22 cellular contexts compared by ENCODE assay signal in the genomic region with DNA sequence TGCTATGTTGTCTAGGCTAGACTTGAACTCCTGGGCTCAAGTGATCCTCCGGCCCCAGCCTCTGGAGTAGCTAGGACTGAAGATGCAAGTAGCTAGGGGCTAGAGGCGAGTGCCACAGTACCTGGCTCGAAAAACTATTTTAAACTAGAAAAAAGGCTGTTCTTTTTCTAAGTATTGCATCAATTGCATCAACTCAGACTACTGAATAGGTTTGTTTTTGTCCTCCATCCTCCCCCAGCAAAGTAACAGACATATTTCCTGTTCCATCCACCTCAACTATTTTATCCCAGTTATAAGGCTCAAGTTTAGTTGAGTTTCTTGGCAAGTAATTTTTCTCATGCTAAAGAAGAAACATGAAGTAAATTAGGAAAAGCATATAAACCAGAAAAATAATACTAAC. TPM values are rescaled to one million over a fixed set of nuclear protein-coding genes. Genes with fewer than 3 reads are reported as not detected.
DNase-seq lines count a peak whose midpoint lies in the region; ATAC-seq, FAIRE-seq and TF ChIP-seq lines count a peak whose summit lies in the region.
"Had no signal": no experiment of that assay in that cellular context is flagged by ENCODE, and none has a peak within 500 bp of the region (broad histone marks: within the 10 kb centered on the region; RNA-seq: fewer than 3 reads in every experiment).

No MANE protein-coding gene starts in this region.

- H3K9me3 Mint-ChIP-seq in astrocyte (ENCODE audit: unreplicated experiment), result peaks cover 2% of the 10 kb centered on the region
- no peaks in the 10 kb centered on the region for H3K9me3 Mint-ChIP-seq in activated CD4-positive, alpha-beta T cell treated with anti-CD3 and anti-CD28 coated beads, Interleukin-2, amount 10 ng/mL, durations not matched to agents 7 days and 5 days
- no peaks in the 10 kb centered on the region for H3K9me3 Mint-ChIP-seq in endothelial cell (ENCODE audit: unreplicated experiment)
- H3K9me3 Mint-ChIP-seq: activated CD4-positive, alpha-beta T cell treated with anti-CD3 and anti-CD28 coated beads, Interleukin-2, amount 10 ng/mL, durations not matched to agents 24 days and 14 days; activated naive CD4-positive, alpha-beta T cell treated with anti-CD3 and anti-CD28 coated beads, Interleukin-2, amount 10 ng/mL, durations not matched to agents 7 days and 5 days had no signal

- FAIRE-seq in astrocyte (lab: Jason Lieb, UNC), result no peak

- POLR2A ChIA-PET in HCT116 (lab: Charles Lee), result interaction anchor here (0.6 to 1.6 kb wide), 2 partner anchors 11 to 87 kb away, joined by 3 read pairs; no protein-coding TSS in a partner anchor
- POLR2A ChIA-PET in activated CD4-positive, alpha-beta T cell treated with anti-CD3 and anti-CD28 coated beads, Interleukin-2, amount 10 ng/mL, durations not matched to agents 7 days and 5 days (lab: Charles Lee), result no interaction called here

- no peaks in the 10 kb centered on the region for H3K9me3 ChIP-seq in HCT116 (ENCODE audit: control insufficient read depth in 1 of 2, insufficient read depth in 1 of 2, low read depth in 1 of 2, low read length in 2 of 2)
- no peaks in the 10 kb centered on the region for H3K9me3 ChIP-seq in astrocyte (ENCODE audit: insufficient read depth, low read depth, low read length)
- H3K9me3 ChIP-seq in hepatocyte (ENCODE audit: low read depth), result no peaks in the 10 kb centered on the region
- no peaks in the 10 kb centered on the region for H3K9me3 ChIP-seq in skeletal muscle satellite cell (replicated peaks; ENCODE audit: low read length)
- H3K9me3 ChIP-seq: body of pancreas, esophagus muscularis mucosa, mucosa of descending colon had no signal

- 91% methylated on average over 3 of the region's 3 CpGs for WGBS in hepatocyte (ENCODE audit: low lambda C conversion rate, missing lambda C conversion rate)

- H3K79me2 ChIP-seq in HCT116 (ENCODE audit: insufficient read depth, low read length) (peaks cover 90% of the 10 kb centered on the region), astrocyte (ENCODE audit: insufficient read depth, low read length) (peaks cover 91% of the 10 kb centered on the region), hepatocyte (peaks cover 77% of the 10 kb centered on the region)

- peaks cover 18 to 53% of the 10 kb centered on the region in 2 experiments; a peak in 3 of 4 replicates for H3K4me1 ChIP-seq in HCT116 (ENCODE audit: control insufficient read depth in 1 of 2, insufficient read depth in 2 of 2, low read length in 2 of 2)
- peaks cover 30% of the 10 kb centered on the region for H3K4me1 ChIP-seq in astrocyte (ENCODE audit: insufficient read depth, low read length)
- H3K4me1 ChIP-seq in hepatocyte (ENCODE audit: insufficient read depth), result peaks cover 19% of the 10 kb centered on the region
- peaks cover 19% of the 10 kb centered on the region for H3K4me1 ChIP-seq in skeletal muscle satellite cell (ENCODE audit: control insufficient read depth, insufficient read depth, low read length)

- H3K9ac ChIP-seq in HCT116 (ENCODE audit: low read length) (no peak overlapping the region), astrocyte (ENCODE audit: low read length) (peak overlapping the region; percentile 25), skeletal muscle satellite cell (ENCODE audit: low read depth, low read length) (peak overlapping the region; percentile 65)

- intact Hi-C loops in HCT116 (cut with micrococcal nuclease), result loop anchor here (5.0 kb wide), 1 partner anchor 221 kb away; no protein-coding TSS in a partner anchor

- H3K27me3 Mint-ChIP-seq in astrocyte (ENCODE audit: low read depth, unreplicated experiment) (no peaks in the 10 kb centered on the region), endothelial cell (ENCODE audit: unreplicated experiment) (peaks cover 7% of the 10 kb centered on the region)
- H3K27me3 Mint-ChIP-seq in activated CD4-positive, alpha-beta T cell treated with anti-CD3 and anti-CD28 coated beads, Interleukin-2, amount 10 ng/mL, durations not matched to agents 7 days and 5 days, result peaks cover 39% of the 10 kb centered on the region

- no peak for TF ChIP-seq POLR2A in HCT116 (IDR thresholded peaks at IDR 0.05; ENCODE audit: borderline replicate concordance, extremely low read depth, insufficient read depth, insufficient read length)

- no peak for DNase-seq in HCT116 (ENCODE audit: low read depth, low spot score)
- no peak for DNase-seq in astrocyte (ENCODE audit: low read depth)
- no peak for DNase-seq in hepatocyte (ENCODE audit: low spot score)
- DNase-seq in activated CD4-positive, alpha-beta T cell treated with anti-CD3 and anti-CD28 coated beads, Interleukin-2, amount 10 ng/mL, durations not matched to agents 7 days and 5 days, result no peak
- DNase-seq in DMS53 treated with DMSO at 0.1 percent for 48 hours (lab: John Stamatoyannopoulos, UW; ENCODE audit: unreplicated experiment), result no peak
- DNase-seq in endothelial cell (ENCODE audit: low spot score), result no peak
- DNase-seq: activated naive CD4-positive, alpha-beta T cell treated with anti-CD3 and anti-CD28 coated beads, Interleukin-2, amount 10 ng/mL, durations not matched to agents 7 days and 5 days; activated T-cell treated with anti-CD3 and anti-CD28 coated beads for 4 hours; body of pancreas; GDM1; KBM-7; kidney glomerular epithelial cell; mucosa of descending colon; NCI-H1048; NCI-H526 treated with DMSO at 0.1 percent for 48 hours; occipital lobe; stimulated activated CD4-positive, alpha-beta T cell treated with anti-CD3 and anti-CD28 coated beads, Interleukin-4, amount 100 ng/mL, for 24 hours had no signal

- no peaks in the 10 kb centered on the region for H3K9me2 ChIP-seq in HCT116 (ENCODE audit: insufficient read depth)
- no peaks in the 10 kb centered on the region for H3K9me2 ChIP-seq in hepatocyte (replicated peaks; ENCODE audit: insufficient read depth)

- no peak for TF ChIP-seq CTCF in HCT116 (IDR thresholded peaks at IDR 0.05 in 2 of 3, conservative IDR thresholded peaks at IDR 0.05 in 1 of 3; ENCODE audit: borderline replicate concordance in 1 of 3, insufficient read depth in 1 of 3, low read depth in 2 of 3, low read length in 2 of 3)
- TF ChIP-seq CTCF in astrocyte (IDR thresholded peaks at IDR 0.05; ENCODE audit: insufficient read depth, low read depth, low read length), result no peak
- TF ChIP-seq CTCF in hepatocyte (IDR thresholded peaks at IDR 0.05; ENCODE audit: poor library complexity), result no peak
- TF ChIP-seq CTCF in endothelial cell (IDR thresholded peaks at IDR 0.05; ENCODE audit: unreplicated experiment), result no peak

- H3K27me3 ChIP-seq in HCT116 (ENCODE audit: insufficient read depth, low read length) (no peaks in the 10 kb centered on the region), astrocyte (ENCODE audit: insufficient read depth, low read length) (no peaks in the 10 kb centered on the region), hepatocyte (no peaks in the 10 kb centered on the region), skeletal muscle satellite cell (ENCODE audit: control insufficient read depth, insufficient read depth, low read length) (no peaks in the 10 kb centered on the region)
- H3K27me3 ChIP-seq: body of pancreas, esophagus muscularis mucosa had no signal

- H3K36me3 Mint-ChIP-seq in astrocyte (ENCODE audit: low read depth, unreplicated experiment) (peaks cover 20% of the 10 kb centered on the region), endothelial cell (ENCODE audit: low read depth, unreplicated experiment) (peaks cover 29% of the 10 kb centered on the region)
- H3K36me3 Mint-ChIP-seq in activated CD4-positive, alpha-beta T cell treated with anti-CD3 and anti-CD28 coated beads, Interleukin-2, amount 10 ng/mL, durations not matched to agents 7 days and 5 days (ENCODE audit: low read depth), result no peaks in the 10 kb centered on the region
- H3K36me3 Mint-ChIP-seq: activated naive CD4-positive, alpha-beta T cell treated with anti-CD3 and anti-CD28 coated beads, Interleukin-2, amount 10 ng/mL, durations not matched to agents 7 days and 5 days had no signal

- H3K4me2 ChIP-seq in HCT116 (ENCODE audit: low read length), result peak overlapping the region; percentile 29; the same call in 1 of the 2 replicates
- peak overlapping the region; percentile 89 for H3K4me2 ChIP-seq in astrocyte (ENCODE audit: low read length)
- peak overlapping the region; percentile 83 for H3K4me2 ChIP-seq in hepatocyte
- H3K4me2 ChIP-seq in skeletal muscle satellite cell (ENCODE audit: low read length), result peak overlapping the region; percentile 78

- CTCF ChIA-PET in HCT116 (lab: Charles Lee), result no interaction called here
- CTCF ChIA-PET in activated CD4-positive, alpha-beta T cell treated with anti-CD3 and anti-CD28 coated beads, Interleukin-2, amount 10 ng/mL, durations not matched to agents 7 days and 5 days (lab: Charles Lee), result no interaction called here

- RAD21 ChIA-PET in HCT116 (lab: Charles Lee; ENCODE audit: low non-redundant PET in 1 of 2, low total read pairs in 2 of 2, uncharacterized antibody in 2 of 2, unreplicated experiment in 2 of 2), result no interaction called here

- H2AFZ ChIP-seq in HCT116 (ENCODE audit: low read depth, low read length, poor library complexity, severe bottlenecking) (no peak overlapping the region), astrocyte (ENCODE audit: low read depth, low read length) (no peak overlapping the region), hepatocyte (no peak overlapping the region)

- H4K20me1 ChIP-seq in HCT116 (ENCODE audit: insufficient read depth) (no peaks in the 10 kb centered on the region; the same call in 1 of the 2 replicates), astrocyte (ENCODE audit: insufficient read depth, low read length) (peaks cover 49% of the 10 kb centered on the region), hepatocyte (ENCODE audit: insufficient read depth, poor library complexity, severe bottlenecking) (peaks cover 14% of the 10 kb centered on the region)

- H3K4me3 ChIP-seq in HCT116 (replicated peaks in 1 of 2; ENCODE audit: low read depth in 1 of 2, low read length in 2 of 2) (no peak overlapping the region), astrocyte (ENCODE audit: insufficient read depth, low read depth, low read length) (peak overlapping the region; percentile 48), hepatocyte (no peak overlapping the region), skeletal muscle satellite cell (ENCODE audit: low read length) (peak overlapping the region; percentile 52)
- H3K4me3 ChIP-seq: body of pancreas, esophagus muscularis mucosa, mucosa of descending colon had no signal

- H3K4me3 Mint-ChIP-seq in astrocyte (ENCODE audit: unreplicated experiment) (peak overlapping the region; percentile 71), endothelial cell (ENCODE audit: unreplicated experiment) (no peak overlapping the region)
- no peak overlapping the region for H3K4me3 Mint-ChIP-seq in activated CD4-positive, alpha-beta T cell treated with anti-CD3 and anti-CD28 coated beads, Interleukin-2, amount 10 ng/mL, durations not matched to agents 7 days and 5 days
- H3K4me3 Mint-ChIP-seq: activated CD4-positive, alpha-beta T cell treated with anti-CD3 and anti-CD28 coated beads, Interleukin-2, amount 10 ng/mL, durations not matched to agents 24 days and 14 days; activated naive CD4-positive, alpha-beta T cell treated with anti-CD3 and anti-CD28 coated beads, Interleukin-2, amount 10 ng/mL, durations not matched to agents 7 days and 5 days had no signal

- H3K27ac Mint-ChIP-seq in astrocyte (ENCODE audit: unreplicated experiment), result peak overlapping the region; percentile 0
- H3K27ac Mint-ChIP-seq in activated CD4-positive, alpha-beta T cell treated with anti-CD3 and anti-CD28 coated beads, Interleukin-2, amount 10 ng/mL, durations not matched to agents 7 days and 5 days, result no peak overlapping the region
- H3K27ac Mint-ChIP-seq in endothelial cell (ENCODE audit: unreplicated experiment), result no peak overlapping the region
- H3K27ac Mint-ChIP-seq: activated CD4-positive, alpha-beta T cell treated with anti-CD3 and anti-CD28 coated beads, Interleukin-2, amount 10 ng/mL, durations not matched to agents 24 days and 14 days; activated naive CD4-positive, alpha-beta T cell treated with anti-CD3 and anti-CD28 coated beads, Interleukin-2, amount 10 ng/mL, durations not matched to agents 7 days and 5 days had no signal

- H3K27ac ChIP-seq in HCT116 (ENCODE audit: low read depth, low read length) (no peak overlapping the region), astrocyte (ENCODE audit: low read depth, low read length) (no peak overlapping the region), hepatocyte (peak overlapping the region; percentile 94)
- H3K27ac ChIP-seq: esophagus muscularis mucosa had no signal

- no TSS peak for BruUV-seq in HCT116 (replicated peaks; lab: Mats Ljungman, UMichigan)

- no peak for ATAC-seq in HCT116
- ATAC-seq in GM19397 (IDR thresholded peaks at IDR 0.05; ENCODE audit: unreplicated experiment), result no peak
- ATAC-seq: body of pancreas, mucosa of descending colon had no signal

- peaks cover 9 to 44% of the 10 kb centered on the region in 2 experiments for H3K36me3 ChIP-seq in HCT116 (ENCODE audit: control insufficient read depth in 1 of 2, insufficient read depth in 2 of 2, low read length in 2 of 2)
- peaks cover 23% of the 10 kb centered on the region for H3K36me3 ChIP-seq in astrocyte (ENCODE audit: insufficient read depth, low read length)
- no peaks in the 10 kb centered on the region for H3K36me3 ChIP-seq in hepatocyte (replicated peaks; ENCODE audit: insufficient read depth, low read depth)
- peaks cover 45% of the 10 kb centered on the region for H3K36me3 ChIP-seq in skeletal muscle satellite cell (ENCODE audit: insufficient read depth, low read length)

- H3K4me1 Mint-ChIP-seq in astrocyte (ENCODE audit: low read depth, unreplicated experiment), result peaks cover 25% of the 10 kb centered on the region
- H3K4me1 Mint-ChIP-seq in activated CD4-positive, alpha-beta T cell treated with anti-CD3 and anti-CD28 coated beads, Interleukin-2, amount 10 ng/mL, durations not matched to agents 7 days and 5 days, result peaks cover 5% of the 10 kb centered on the region
- H3K4me1 Mint-ChIP-seq in endothelial cell (ENCODE audit: unreplicated experiment), result peaks cover 43% of the 10 kb centered on the region

- no peak for TF ChIP-seq RAD21 in HCT116 (IDR thresholded peaks at IDR 0.05; ENCODE audit: low read depth)

RNA-seq across cellular contexts. Expression of gene SH3RF1, which starts 4.1 kb away (rescaled TPM):
- total RNA-seq in HCT116 (2021; ENCODE audit: unreplicated experiment) (59.5 TPM), astrocyte (20.8 and 25.9 TPM in 2 replicates), hepatocyte (13.9 and 15.5 TPM in 2 replicates), endothelial cell (ENCODE audit: unreplicated experiment) (23.5 TPM)
- 23.7 and 24.4 TPM in 2 replicates for polyA plus RNA-seq in HCT116 (2012)
- polyA plus RNA-seq in hepatocyte, result 12.5 and 16.4 TPM in 2 replicates
- total RNA-seq in skeletal muscle satellite cell (2012; rRNA removed), result 14.7 and 16.6 TPM in 2 replicates
- total RNA-seq in activated CD4-positive, alpha-beta T cell treated with anti-CD3 and anti-CD28 coated beads, Interleukin-2, amount 10 ng/mL, durations not matched to agents 7 days and 5 days, result under 1 TPM; 0.17 TPM
- total RNA-seq: OCI-LY7 had no signal

Comparison
In these comparisons a context has a peak if more than half of its experiments do, and no peak if none do; other contexts are left out.
1. H3K4me2 ChIP-seq: peak in every context shown above with its lines; median percentile 89 in astrocyte; 83 in hepatocyte; 78 in skeletal muscle satellite cell; 29 in HCT116.
2. H3K4me3 ChIP-seq: peak in astrocyte (single experiment) and skeletal muscle satellite cell (single experiment); none in HCT116 (0 of 2) and hepatocyte (single experiment).
3. RNA of gene SH3RF1, which starts 4.1 kb away (total RNA-seq): 59.5 TPM in HCT116 (single experiment), 20.8 to 25.9 TPM in astrocyte, 23.5 TPM in endothelial cell (single experiment) and 13.9 to 15.5 TPM in hepatocyte; 0.17 TPM in activated CD4-positive, alpha-beta T cell treated with anti-CD3 and anti-CD28 coated beads, Interleukin-2, amount 10 ng/mL, durations not matched to agents 7 days and 5 days; every median in the first group is over 10 times any median in the second.